In the genomic region with DNA sequence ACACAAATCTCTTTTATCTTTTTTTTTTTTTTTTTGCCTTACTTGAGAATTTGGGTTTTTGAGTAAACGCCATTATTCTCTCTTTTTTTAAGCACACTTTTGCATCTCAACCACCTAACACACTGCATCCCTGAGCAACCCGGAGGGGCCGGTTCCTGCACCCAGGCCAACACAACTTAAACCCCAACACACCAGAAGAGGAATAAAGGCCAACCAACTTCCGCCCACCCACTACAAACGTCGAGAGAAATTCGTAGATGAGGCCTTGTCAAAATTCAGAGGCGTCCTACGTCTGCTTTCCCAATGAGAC, we compare ENCODE assay signal across 9 cellular contexts. TPM values are rescaled to one million over a fixed set of nuclear protein-coding genes. Genes with fewer than 3 reads are reported as not detected.
DNase-seq lines count a peak whose midpoint lies in the region; ATAC-seq, FAIRE-seq and TF ChIP-seq lines count a peak whose summit lies in the region.
"Had no signal": no experiment of that assay in that cellular context is flagged by ENCODE, and none has a peak within 500 bp of the region (broad histone marks: within the 10 kb centered on the region; RNA-seq: fewer than 3 reads in every experiment).

No MANE protein-coding gene starts in this region.

- H3K9me3 ChIP-seq in small intestine (ENCODE audit: control insufficient read depth, low read depth) = no peaks in the 10 kb centered on the region
- H3K9me3 ChIP-seq: adrenal gland had no signal

- intact Hi-C loops in left cardiac atrium (cut with DNase I) = no loop called here

- 0 to 2% (median 1%) methylated on average over 9 of the region's 9 CpGs for WGBS in small intestine, 3 donors

- no peaks in the 10 kb centered on the region for H3K4me1 ChIP-seq in small intestine (ENCODE audit: control insufficient read depth in 2 of 2, insufficient read depth in 1 of 2, low read depth in 1 of 2, low read length in 1 of 2)

- H3K27me3 ChIP-seq in small intestine (ENCODE audit: control insufficient read depth in 2 of 2, insufficient read depth in 2 of 2, low read length in 2 of 2) = no peaks in the 10 kb centered on the region
- H3K27me3 ChIP-seq: adrenal gland had no signal

- TF ChIP-seq CTCF in VCaP (conservative IDR thresholded peaks at IDR 0.05) = no peak

- peak overlapping the region; percentile 56 to 91 for H3K4me3 ChIP-seq in small intestine (ENCODE audit: low read depth in 1 of 2, low read length in 2 of 2)

- DNase-seq in activated CD8-positive, alpha-beta memory T cell treated with anti-CD3 and anti-CD28 coated beads for 24 hours = peak; percentile 70
- DNase-seq in activated CD8-positive, alpha-beta memory T cell treated with anti-CD3 and anti-CD28 coated beads, Interleukin-2, amount 50 U/mL, for 48 hours = no peak
- DNase-seq in left cardiac atrium = peak; percentile 20
- no peak for DNase-seq in small intestine
- DNase-seq in DMS53 (lab: John Stamatoyannopoulos, UW) = no peak
- DNase-seq in NCI-H69 (lab: John Stamatoyannopoulos, UW) = no peak

- H3K27ac ChIP-seq in VCaP (peak overlapping the region; percentile 74), small intestine (ENCODE audit: low read depth in 1 of 2, low read length in 1 of 2) (peak overlapping the region; percentile 32 to 75)

- FAIRE-seq in small intestine (lab: Jason Lieb, UNC) = no peak

- ATAC-seq in left cardiac atrium = peak; percentile 31 to 48
- no peak for ATAC-seq in HG03045 (IDR thresholded peaks at IDR 0.05; ENCODE audit: unreplicated experiment)

- no peaks in the 10 kb centered on the region for H3K36me3 ChIP-seq in small intestine (ENCODE audit: control insufficient read depth in 2 of 2, insufficient read depth in 2 of 2, low read length in 2 of 2)
- H3K36me3 ChIP-seq: adrenal gland had no signal

RNA-seq across cellular contexts. Expression of a gene that starts 0.4 kb away (rescaled TPM):
- under 1 TPM; 0.55 to 0.94 TPM for total RNA-seq in left cardiac atrium
- 10 to 100 TPM in 1 of 3 donors, 1 to 10 TPM in 2; 3.4 to 48.3 (median 5.1) TPM for polyA plus RNA-seq in small intestine

Comparison
In these comparisons a context has a peak if more than half of its experiments do, and no peak if none do; other contexts are left out.
1. DNase-seq: peak in activated CD8-positive, alpha-beta memory T cell treated with anti-CD3 and anti-CD28 coated beads for 24 hours (single experiment) and left cardiac atrium (single experiment); none in activated CD8-positive, alpha-beta memory T cell treated with anti-CD3 and anti-CD28 coated beads, Interleukin-2, amount 50 U/mL, for 48 hours (single experiment), small intestine (single experiment), DMS53 (single experiment) and NCI-H69 (single experiment).